ENCODE assay signal across 24 cellular contexts in the genomic region with DNA sequence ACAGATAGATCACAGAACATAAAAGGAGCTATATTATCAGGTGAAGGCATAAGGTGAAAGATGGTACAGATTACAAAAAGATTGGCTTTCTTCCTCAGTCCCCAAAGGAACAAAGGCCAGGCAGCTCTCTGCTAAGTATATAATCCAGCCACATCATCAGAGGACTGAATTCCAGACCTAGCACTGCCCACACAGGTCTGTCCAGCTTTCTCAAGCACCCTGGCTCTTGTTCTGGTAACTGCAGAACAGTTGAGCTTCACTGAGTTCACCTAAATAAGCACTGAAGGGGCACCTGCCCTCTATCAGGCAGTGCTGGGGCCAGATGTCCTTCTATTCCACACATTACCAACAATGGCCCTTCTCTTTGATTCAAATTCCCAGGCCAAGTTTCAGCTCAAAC. TPM values are rescaled to one million over a fixed set of nuclear protein-coding genes. Genes with fewer than 3 reads are reported as not detected.
"Had no signal": no experiment of that assay in that cellular context is flagged by ENCODE, and none has a peak within 500 bp of the region (broad histone marks: within the 10 kb centered on the region; RNA-seq: fewer than 3 reads in every experiment).

No MANE protein-coding gene starts in this region.

- ATAC-seq: activated T-cell treated with anti-CD3 and anti-CD28 coated beads, Interleukin-2, amount 50 U/mL, for 4 hours; WTC11 had no signal

- H3K27ac ChIP-seq: brain microvascular endothelial cell had no signal

- H3K36me3 ChIP-seq: brain microvascular endothelial cell had no signal

- DNase-seq: activated CD4-positive, alpha-beta T cell treated with anti-CD3 and anti-CD28 coated beads, Interleukin-2, amount 10 ng/mL, durations not matched to agents 24 days and 14 days; activated CD4-positive, alpha-beta T cell treated with anti-CD3 and anti-CD28 coated beads, Interleukin-2, amount 50 U/mL, for 48 hours; activated CD4-positive, CD25-positive, alpha-beta regulatory T cell treated with anti-CD3 and anti-CD28 coated beads, Interleukin-2, amount 50 U/mL, for 72 hours; activated effector memory CD4-positive, alpha-beta T cell treated with anti-CD3 and anti-CD28 coated beads, Interleukin-2, amount 50 U/mL, for 16 hours; activated naive CD4-positive, alpha-beta T cell treated with anti-CD3 and anti-CD28 coated beads for 36 hours; activated T-cell treated with anti-CD3 and anti-CD28 coated beads, Interleukin-2, amount 50 U/mL, for 4 hours; amygdala; brain microvascular endothelial cell; IMR-90; Kasumi-1; KBM-7; NCI-H1048; NCI-H1930; NCI-H2171; NCI-H2227 treated with DMSO at 0.1 percent for 48 hours; NCI-H526; NCI-H774; NK-92 treated with Interleukin-12 subunit alpha and Interleukin-12 subunit beta, amount 100 ng/mL, for 24 hours; SHP77 treated with DMSO at 0.1 percent for 48 hours had no signal

RNA-seq across cellular contexts. Expression of a gene that starts 6.3 kb away (rescaled TPM):
- total RNA-seq: activated CD4-positive, alpha-beta T cell treated with anti-CD3 and anti-CD28 coated beads, Interleukin-2, amount 10 ng/mL, durations not matched to agents 24 days and 14 days; activated naive CD4-positive, alpha-beta T cell treated with anti-CD3 and anti-CD28 coated beads for 36 hours; IMR-90; M059J; SK-MEL-5 had no signal

RNA-seq across cellular contexts. Expression of a gene that starts 6.4 kb away (rescaled TPM):
- total RNA-seq: IMR-90, M059J, NCI-H460, SK-MEL-5 had no signal
- polyA plus RNA-seq: IMR-90 had no signal

RNA-seq across cellular contexts. Expression of a gene that starts 9.3 kb away (rescaled TPM):
- total RNA-seq: activated CD4-positive, alpha-beta T cell treated with anti-CD3 and anti-CD28 coated beads, Interleukin-2, amount 10 ng/mL, durations not matched to agents 24 days and 14 days; activated naive CD4-positive, alpha-beta T cell treated with anti-CD3 and anti-CD28 coated beads for 36 hours; activated T-cell treated with anti-CD3 and anti-CD28 coated beads, Interleukin-2, amount 50 U/mL, for 4 hours; cardiac septum; IMR-90; NCI-H460; SK-MEL-5; WTC11 had no signal
- polyA plus RNA-seq: IMR-90 had no signal

RNA-seq across cellular contexts. Expression of a gene that starts 9.4 kb away (rescaled TPM):
- total RNA-seq: activated CD4-positive, alpha-beta T cell treated with anti-CD3 and anti-CD28 coated beads, Interleukin-2, amount 10 ng/mL, durations not matched to agents 24 days and 14 days; activated naive CD4-positive, alpha-beta T cell treated with anti-CD3 and anti-CD28 coated beads for 36 hours; IMR-90; M059J had no signal
- polyA plus RNA-seq: IMR-90 had no signal
